1 cellular context compared by ENCODE assay signal in genomic region chr2:172009823-172010222, GRCh38.
TF ChIP-seq lines count a peak whose summit lies in the region.

No MANE protein-coding gene starts in this region.

TF ChIP-seq in K562, 482 proteins besides CTCF, POLR2A, EP300 and RAD21:
- TF ChIP-seq ELF1 (tag; IDR thresholded peaks at IDR 0.05) = no peak
